In genomic region chrX:47723689-47724088, GRCh38 we compare ENCODE assay signal across 2 cellular contexts.
TF ChIP-seq lines count a peak whose summit lies in the region.

No MANE protein-coding gene starts in this region.

TF ChIP-seq in SK-N-SH, 30 proteins besides CTCF, POLR2A, EP300 and RAD21 (continued from another document):
- no peak for TF ChIP-seq REST (IDR thresholded peaks at IDR 0.05; ENCODE audit: low read depth, low read length)
- no peak for TF ChIP-seq CHD2 (IDR thresholded peaks at IDR 0.05; ENCODE audit: low read length, partially characterized antibody)
- TF ChIP-seq FOXM1 (IDR thresholded peaks at IDR 0.05; ENCODE audit: low read depth) = no peak
- no peak for TF ChIP-seq TAF1 (IDR thresholded peaks at IDR 0.05; ENCODE audit: borderline replicate concordance, low read depth, low read length)
- no peak for TF ChIP-seq USF1 (IDR thresholded peaks at IDR 0.05; ENCODE audit: borderline replicate concordance, low read depth)
- no peak for TF ChIP-seq EZH2phosphoT487 (IDR thresholded peaks at IDR 0.05; ENCODE audit: borderline replicate concordance, low read depth)

TF ChIP-seq in SK-N-SH treated with all-trans-retinoic acid at 6 μM for 48 hours, 23 proteins besides CTCF, POLR2A, EP300 and RAD21 (continued from another document):
- TF ChIP-seq TSHZ2 (CRISPR knock-in tag; IDR thresholded peaks at IDR 0.05) (no peak), ZNF8 (CRISPR knock-in tag; IDR thresholded peaks at IDR 0.05) (no peak), POU6F1 (CRISPR knock-in tag; IDR thresholded peaks at IDR 0.05; ENCODE audit: borderline replicate concordance, low read depth) (no peak), ZNF565 (CRISPR knock-in tag; conservative IDR thresholded peaks at IDR 0.05; ENCODE audit: low read depth) (no peak), CSDC2 (CRISPR knock-in tag; IDR thresholded peaks at IDR 0.05) (no peak), SNAI2 (CRISPR knock-in tag; IDR thresholded peaks at IDR 0.05) (no peak), ZC3H10 (CRISPR knock-in tag; IDR thresholded peaks at IDR 0.05) (no peak), BACH2 (CRISPR knock-in tag; IDR thresholded peaks at IDR 0.05; ENCODE audit: borderline replicate concordance) (no peak), TOX (CRISPR knock-in tag; IDR thresholded peaks at IDR 0.05; ENCODE audit: borderline replicate concordance) (no peak), TCF4 (CRISPR knock-in tag; IDR thresholded peaks at IDR 0.05; ENCODE audit: borderline replicate concordance) (no peak), ARNTL (CRISPR knock-in tag; IDR thresholded peaks at IDR 0.05; ENCODE audit: borderline replicate concordance, low read depth) (no peak), PATZ1 (CRISPR knock-in tag; IDR thresholded peaks at IDR 0.05; ENCODE audit: borderline replicate concordance) (no peak), CSRNP3 (CRISPR knock-in tag; IDR thresholded peaks at IDR 0.05) (no peak)
TF ChIP-seq in SK-N-SH treated with all-trans-retinoic acid at 6 μM for 48 hours: peak in this region for 0.
